ENCODE assay signal across 9 cellular contexts in the genomic region with DNA sequence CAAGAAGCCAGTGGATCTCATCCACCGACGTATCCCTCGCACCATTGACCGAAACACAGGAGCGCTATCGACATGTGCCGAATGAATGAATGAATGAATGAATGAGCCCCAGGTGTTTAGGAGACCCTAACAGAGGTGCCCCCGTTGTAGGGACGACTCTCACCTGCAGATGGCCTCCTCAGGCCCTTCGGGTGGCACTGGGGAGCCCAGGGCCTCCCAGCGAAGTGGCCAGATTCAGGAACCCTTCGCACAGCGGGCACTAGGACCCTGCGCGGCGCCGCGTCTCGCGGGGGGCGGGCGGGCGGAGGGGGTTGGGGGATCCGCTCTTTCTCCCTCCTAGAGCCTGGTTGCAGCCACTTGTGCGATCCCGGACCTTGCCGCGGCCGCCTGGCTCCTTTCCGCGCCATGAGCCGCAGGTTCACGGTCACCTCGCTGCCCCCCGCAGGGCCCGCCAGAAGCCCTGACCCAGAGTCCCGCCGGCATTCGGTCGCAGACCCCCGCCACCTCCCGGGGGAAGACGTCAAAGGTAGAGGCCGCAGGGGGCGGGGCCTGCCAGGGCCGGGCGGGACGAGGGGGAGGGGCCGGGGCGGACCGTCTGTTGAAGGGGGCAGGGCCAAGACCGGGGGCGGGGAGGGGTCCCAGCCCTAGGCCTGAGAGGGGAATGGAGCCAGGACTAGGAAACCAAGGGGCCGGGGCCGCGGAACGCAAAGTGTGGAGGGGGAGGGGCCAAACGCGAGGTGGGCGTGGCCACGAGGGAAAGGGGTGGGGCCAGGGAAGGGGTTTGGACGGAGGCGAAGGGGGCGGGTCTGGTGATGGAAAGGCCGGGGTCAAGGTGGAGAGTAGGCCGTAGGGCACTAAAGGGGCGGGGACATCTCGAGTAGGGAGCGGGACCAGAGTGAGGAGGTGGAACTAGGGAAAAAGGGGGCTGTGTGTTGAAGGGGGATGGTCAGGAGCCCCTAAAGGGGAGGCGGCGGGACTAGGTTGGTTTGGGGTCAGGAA. TPM values are rescaled to one million over a fixed set of nuclear protein-coding genes. Genes with fewer than 3 reads are reported as not detected.
DNase-seq lines count a peak whose midpoint lies in the region; ATAC-seq and TF ChIP-seq lines count a peak whose summit lies in the region.
"Had no signal": no experiment of that assay in that cellular context is flagged by ENCODE, and none has a peak within 500 bp of the region (broad histone marks: within the 10 kb centered on the region; RNA-seq: fewer than 3 reads in every experiment).

No MANE protein-coding gene starts in this region.

- TF ChIP-seq CTCF in HFFc6 (IDR thresholded peaks at IDR 0.05) (peak; percentile 16; the same call in 1 of the 2 replicates), foreskin fibroblast (IDR thresholded peaks at IDR 0.05; ENCODE audit: low read depth, low read length) (no peak), prostate gland (IDR thresholded peaks at IDR 0.05) (no peak)

- H3K4me1 ChIP-seq in prostate gland (replicated peaks) = no peaks in the 10 kb centered on the region

- H3K27ac ChIP-seq in prostate gland = no peak overlapping the region

- H3K9me3 ChIP-seq in prostate gland = no peaks in the 10 kb centered on the region

- H3K27ac Mint-ChIP-seq in HFFc6 = no peak overlapping the region
- no peak overlapping the region for H3K27ac Mint-ChIP-seq in activated T-cell treated with anti-CD3 and anti-CD28 coated beads, Interleukin-2, amount 50 U/mL, for 72 hours

- peaks cover 23% of the 10 kb centered on the region for H3K27me3 ChIP-seq in prostate gland (replicated peaks; ENCODE audit: insufficient read depth)

- peak overlapping the region; percentile 29 to 32 for H3K4me3 ChIP-seq in foreskin fibroblast (ENCODE audit: low read depth in 1 of 2, low read length in 2 of 2)
- H3K4me3 ChIP-seq in prostate gland = peak overlapping the region; percentile 14 to 28

- TF ChIP-seq POLR2A in prostate gland (IDR thresholded peaks at IDR 0.05) = no peak

- 9% methylated on average over 50 of the region's 71 CpGs for WGBS in prostate gland

- no peaks in the 10 kb centered on the region for H3K36me3 Mint-ChIP-seq in HFFc6 (ENCODE audit: low read depth)
- peaks cover 0 to 1% of the 10 kb centered on the region in 2 donors for H3K36me3 Mint-ChIP-seq in activated T-cell treated with anti-CD3 and anti-CD28 coated beads, Interleukin-2, amount 50 U/mL, for 72 hours (ENCODE audit: insufficient read depth in 2 of 2)

- DNase-seq in CD1c-positive myeloid dendritic cell (ENCODE audit: extremely low spot score) (peak; percentile 35), HFFc6 (no peak), NCI-H82 (lab: John Stamatoyannopoulos, UW) (peak; percentile 97), foreskin fibroblast (peak in 1 of 2 donors; percentile 33), prostate gland (ENCODE audit: low spot score) (no peak)
- DNase-seq in activated T-cell treated with anti-CD3 and anti-CD28 coated beads, Interleukin-2, amount 50 U/mL, for 72 hours = peak; percentile 76 to 78

- H3K27me3 Mint-ChIP-seq in HFFc6 (ENCODE audit: insufficient read depth) = peaks cover 29% of the 10 kb centered on the region
- H3K27me3 Mint-ChIP-seq in activated T-cell treated with anti-CD3 and anti-CD28 coated beads, Interleukin-2, amount 50 U/mL, for 72 hours (ENCODE audit: low read depth) = peaks cover 49% of the 10 kb centered on the region

- no peaks in the 10 kb centered on the region for H3K36me3 ChIP-seq in prostate gland

- intact Hi-C loops in prostate gland (cut with DNase I) = loop anchor here (10.0 kb wide), 1 partner anchor 63 kb away; the partner anchor contains the start of gene NCOA5

- no peaks in the 10 kb centered on the region for H3K4me1 Mint-ChIP-seq in HFFc6 (ENCODE audit: low read depth)
- H3K4me1 Mint-ChIP-seq in activated T-cell treated with anti-CD3 and anti-CD28 coated beads, Interleukin-2, amount 50 U/mL, for 72 hours (ENCODE audit: low read depth) = peaks cover 24% of the 10 kb centered on the region

- peak; percentile 75 to 82 for ATAC-seq in activated T-cell treated with anti-CD3 and anti-CD28 coated beads, Interleukin-2, amount 50 U/mL, for 72 hours (replicated peaks in 1 of 2)
- no peak for ATAC-seq in HG03520 (IDR thresholded peaks at IDR 0.05; ENCODE audit: unreplicated experiment)
- ATAC-seq in HG02798 (IDR thresholded peaks at IDR 0.05; ENCODE audit: poor library complexity, unreplicated experiment) = no peak

- H3K4me3 Mint-ChIP-seq in HFFc6 = peak overlapping the region; percentile 59; the same call in 1 of the 2 replicates
- H3K4me3 Mint-ChIP-seq in activated T-cell treated with anti-CD3 and anti-CD28 coated beads, Interleukin-2, amount 50 U/mL, for 72 hours = peak overlapping the region; percentile 83 to 87

- H3K9me3 Mint-ChIP-seq in HFFc6 = no peaks in the 10 kb centered on the region
- H3K9me3 Mint-ChIP-seq in activated T-cell treated with anti-CD3 and anti-CD28 coated beads, Interleukin-2, amount 50 U/mL, for 72 hours = no peaks in the 10 kb centered on the region

RNA-seq across cellular contexts. Expression of gene SLC12A5, which starts 7.4 kb away (rescaled TPM):
- total RNA-seq in HFFc6 (2021; fragmentation: NEBNext Ultra II Directional; extraction: Animal tissue kit (Norgen Biotek cat#: 25700)) = under 1 TPM in 5 of 6 experiments, not detected in 1; 0.18 to 0.82 (median 0.52) TPM
- total RNA-seq in activated T-cell treated with anti-CD3 and anti-CD28 coated beads, Interleukin-2, amount 50 U/mL, for 72 hours = 1 to 10 TPM; 1.2 to 3.2 TPM
- 1 to 10 TPM in 1 of 2 donors, not detected in 1; 3.6 TPM for total RNA-seq in prostate gland
- total RNA-seq: skeletal muscle tissue had no signal

RNA-seq across cellular contexts. Expression of gene MMP9, which starts 13.0 kb away (rescaled TPM):
- total RNA-seq in HFFc6 (2021; fragmentation: NEBNext Ultra II Directional; extraction: Animal tissue kit (Norgen Biotek cat#: 25700)) = not detected
- under 1 TPM in 1 of 2 donors, not detected in 1; 0.14 TPM for total RNA-seq in activated T-cell treated with anti-CD3 and anti-CD28 coated beads, Interleukin-2, amount 50 U/mL, for 72 hours
- total RNA-seq in prostate gland = 1 to 10 TPM in 1 of 2 donors, under 1 TPM in 1; 0.59 to 1.4 TPM

RNA-seq across cellular contexts. Expression of gene ZNF335, which starts 49.7 kb away (rescaled TPM):
- total RNA-seq in HFFc6 (2021; fragmentation: NEBNext Ultra II Directional; extraction: Animal tissue kit (Norgen Biotek cat#: 25700)) = 10 to 100 TPM; 13.1 to 14.6 (median 13.5) TPM
- total RNA-seq in activated T-cell treated with anti-CD3 and anti-CD28 coated beads, Interleukin-2, amount 50 U/mL, for 72 hours = 10 to 100 TPM; 28.4 to 29.8 TPM
- 10 to 100 TPM; 21.4 to 43.4 TPM for total RNA-seq in prostate gland

Comparison
In these comparisons a context has a peak if more than half of its experiments do, and no peak if none do; other contexts are left out.
1. DNase-seq: peak in CD1c-positive myeloid dendritic cell (single experiment), NCI-H82 (single experiment) and activated T-cell treated with anti-CD3 and anti-CD28 coated beads, Interleukin-2, amount 50 U/mL, for 72 hours (2 of 2); none in HFFc6 (single experiment) and prostate gland (single experiment).
2. ATAC-seq: peak in activated T-cell treated with anti-CD3 and anti-CD28 coated beads, Interleukin-2, amount 50 U/mL, for 72 hours (2 of 2); none in HG03520 (single experiment) and HG02798 (single experiment).